ENCODE assay signal across 24 cellular contexts in genomic region chrX:72083291-72083690, GRCh38.
"Had no signal": no experiment of that assay in that cellular context is flagged by ENCODE, and none has a peak within 500 bp of the region (broad histone marks: within the 10 kb centered on the region; RNA-seq: fewer than 3 reads in every experiment).

No MANE protein-coding gene starts in this region.

- H3K4me3 ChIP-seq: dorsolateral prefrontal cortex, esophagus muscularis mucosa, lower lobe of right lung, prostate gland, right atrium auricular region, smooth muscle cell, testis, tibial artery, upper lobe of right lung, uterus had no signal

- H3K4me2 ChIP-seq: smooth muscle cell had no signal

- H3K36me3 ChIP-seq: esophagus muscularis mucosa, lower lobe of right lung, prostate gland, right atrium auricular region, tibial artery, upper lobe of right lung, uterus had no signal

- H2AFZ ChIP-seq: parathyroid adenoma had no signal

- H3K9me3 ChIP-seq: esophagus muscularis mucosa, lower lobe of right lung, prostate gland, right atrium auricular region, testis, tibial artery, upper lobe of right lung, uterus had no signal

- H3K36me3 Mint-ChIP-seq: natural killer cell had no signal

- ATAC-seq: left ventricle myocardium superior; lower lobe of right lung; natural killer cell; sciatic nerve; stimulated activated naive CD8-positive, alpha-beta T cell treated with anti-CD3 and anti-CD28 coated beads, Interleukin-15, amount 100 ng/mL, for 72 hours; upper lobe of right lung had no signal

- H3K9me3 Mint-ChIP-seq: natural killer cell; stimulated activated naive CD8-positive, alpha-beta T cell treated with anti-CD3 and anti-CD28 coated beads, Interleukin-15, amount 100 ng/mL, for 72 hours had no signal

- H3K4me1 Mint-ChIP-seq: stimulated activated naive CD8-positive, alpha-beta T cell treated with anti-CD3 and anti-CD28 coated beads, Interleukin-15, amount 100 ng/mL, for 72 hours had no signal

- H3K4me1 ChIP-seq: prostate gland, right atrium auricular region, testis, upper lobe of right lung, uterus had no signal

- DNase-seq: dorsolateral prefrontal cortex; effector CD4-positive, alpha-beta T cell; foreskin melanocyte; glutamatergic neuron; left ventricle myocardium superior; lower lobe of right lung; natural killer cell; stimulated activated CD4-positive, alpha-beta T cell treated with anti-CD3 and anti-CD28 coated beads, Interleukin-12 subunit alpha, Interleukin-12 subunit beta, amount 100 ng/mL, for 4 hours; stimulated activated CD4-positive, alpha-beta T cell treated with anti-CD3 and anti-CD28 coated beads, Interleukin-1b, Interleukin-23, amount 100 ng/mL, for 48 hours; stimulated activated CD4-positive, alpha-beta T cell treated with anti-CD3 and anti-CD28 coated beads, Interleukin-4, amount 100 ng/mL, for 1 hour; stimulated activated CD8-positive, alpha-beta memory T cell treated with anti-CD3 and anti-CD28 coated beads, Interleukin-4, amount 100 ng/mL, for 48 hours; stimulated activated naive CD4-positive, alpha-beta T cell; stimulated activated naive CD8-positive, alpha-beta T cell treated with anti-CD3 and anti-CD28 coated beads, Interleukin-15, amount 100 ng/mL, for 72 hours; tibial artery; upper lobe of right lung; uterus had no signal

- H3K4me3 Mint-ChIP-seq: natural killer cell; neural crest cell; stimulated activated naive CD8-positive, alpha-beta T cell treated with anti-CD3 and anti-CD28 coated beads, Interleukin-15, amount 100 ng/mL, for 72 hours had no signal

- H3K27me3 ChIP-seq: right atrium auricular region, testis, tibial artery, upper lobe of right lung, uterus had no signal

- H3K27ac Mint-ChIP-seq: stimulated activated naive CD8-positive, alpha-beta T cell treated with anti-CD3 and anti-CD28 coated beads, Interleukin-15, amount 100 ng/mL, for 72 hours had no signal

- H3K9ac ChIP-seq: parathyroid adenoma had no signal
